ENCODE assay signal across 29 cellular contexts in the genomic region with DNA sequence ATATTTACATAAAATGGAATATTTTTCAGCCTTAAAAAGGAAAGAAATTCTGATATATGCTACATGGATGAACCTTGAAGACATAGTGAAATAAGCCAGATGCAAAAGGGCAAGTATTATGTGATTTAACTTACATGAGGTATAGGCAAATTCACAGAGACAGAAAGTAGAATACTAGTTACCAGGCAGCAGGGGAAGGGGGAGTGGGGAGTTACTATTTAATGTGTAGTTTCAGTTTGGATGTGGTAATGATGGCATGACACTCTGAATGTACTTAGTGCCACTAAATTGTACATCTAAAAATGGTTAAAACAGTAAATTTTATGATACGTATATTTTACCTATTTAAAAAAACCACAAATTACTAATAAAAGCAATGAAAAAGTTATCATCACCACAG.
"Had no signal": no experiment of that assay in that cellular context is flagged by ENCODE, and none has a peak within 500 bp of the region (broad histone marks: within the 10 kb centered on the region; RNA-seq: fewer than 3 reads in every experiment).

No MANE protein-coding gene starts in this region.

- DNase-seq: activated CD4-positive, alpha-beta T cell treated with anti-CD3 and anti-CD28 coated beads, Interleukin-2, amount 10 ng/mL, durations not matched to agents 24 days and 14 days; activated CD4-positive, alpha-beta T cell treated with anti-CD3 and anti-CD28 coated beads, Interleukin-2, amount 50 U/mL, for 4 hours; activated CD8-positive, alpha-beta T cell treated with anti-CD3 and anti-CD28 coated beads for 36 hours; activated effector memory CD4-positive, alpha-beta T cell treated with anti-CD3 and anti-CD28 coated beads, Interleukin-2, amount 50 U/mL, for 16 hours; activated naive CD4-positive, alpha-beta T cell; activated naive CD4-positive, alpha-beta T cell treated with anti-CD3 and anti-CD28 coated beads, Interleukin-2, amount 50 U/mL, for 16 hours; activated naive CD8-positive, alpha-beta T cell treated with anti-CD3 and anti-CD28 coated beads for 36 hours; activated T-cell treated with anti-CD3 and anti-CD28 coated beads, Interleukin-2, amount 50 U/mL, for 1 hour; activated T-cell treated with anti-CD3 and anti-CD28 coated beads, Interleukin-2, amount 50 U/mL, for 72 hours; amniotic stem cell; aorta; colonic mucosa; NCI-H1105; NCI-H1417 treated with DMSO at 0.1 percent for 48 hours; NCI-H1694; NCI-H1930; NCI-H2081 treated with DMSO at 0.1 percent for 48 hours; NCI-H345; NCI-H524 treated with DMSO at 0.1 percent for 48 hours; NK-92 treated with Interleukin-12 subunit alpha and Interleukin-12 subunit beta, amount 100 ng/mL, for 24 hours; PC-3; Peyer's patch; RPMI8226; SHP77 treated with DMSO at 0.1 percent for 48 hours; SK-N-SH had no signal

- ATAC-seq: activated CD8-positive, alpha-beta T cell treated with anti-CD3 and anti-CD28 coated beads for 36 hours; activated T-cell treated with anti-CD3 and anti-CD28 coated beads, Interleukin-2, amount 50 U/mL, for 72 hours; activated T-helper 17 cell treated with anti-CD3 and anti-CD28 coated beads, Interleukin-2, amount 50 U/mL, for 72 hours; PC-3 had no signal

- H3K4me1 ChIP-seq: colonic mucosa, Peyer's patch, SJSA1 had no signal

- H3K27ac ChIP-seq: cardiac muscle cell, colonic mucosa, Peyer's patch, SJSA1 had no signal

- H3K4me3 ChIP-seq: cardiac muscle cell, colonic mucosa, Peyer's patch, SJSA1 had no signal

- FAIRE-seq: TTC549 had no signal

- H3K27me3 ChIP-seq: cardiac muscle cell, colonic mucosa, Peyer's patch, SJSA1 had no signal

- H3K9me3 ChIP-seq: colonic mucosa, Peyer's patch, SJSA1, SK-N-SH had no signal
